ENCODE assay signal across 8 cellular contexts in genomic region chr18:77207540-77207939, GRCh38.
DNase-seq lines count a peak whose midpoint lies in the region; ATAC-seq, FAIRE-seq and TF ChIP-seq lines count a peak whose summit lies in the region.

No MANE protein-coding gene starts in this region.

- no peak overlapping the region for H3K9ac ChIP-seq in SU-DHL-6 (ENCODE audit: low read length)

- no peaks in the 10 kb centered on the region for H3K9me3 ChIP-seq in SU-DHL-6 (ENCODE audit: insufficient read depth, low read length)

- in situ Hi-C loops in astrocyte of the cerebellum (cut with HindIII; ENCODE audit: low sequenced_read_pairs), result no loop called here

- DNase-seq in AG08396 (ENCODE audit: low spot score), result peak; percentile 79
- peak; percentile 47 for DNase-seq in HTR-8/SVneo (ENCODE audit: insufficient read length, low spot score)
- DNase-seq in astrocyte of the cerebellum (ENCODE audit: low read depth), result peak; percentile 33
- peak; percentile 70 for DNase-seq in iPS-NIHi11 (ENCODE audit: low spot score)
- peak; percentile 40 for DNase-seq in stimulated activated CD4-positive, alpha-beta T cell treated with anti-CD3 and anti-CD28 coated beads, Interleukin-2, amount 100 ng/mL, for 4 hours (ENCODE audit: low read depth)

- no peaks in the 10 kb centered on the region for H3K9me2 ChIP-seq in SU-DHL-6 (replicated peaks; ENCODE audit: insufficient read depth, low read length)

- no peaks in the 10 kb centered on the region for H4K20me1 ChIP-seq in SU-DHL-6 (ENCODE audit: low read depth, low read length)

- no peak overlapping the region for H2AFZ ChIP-seq in SU-DHL-6 (ENCODE audit: low read depth, low read length, severe bottlenecking)

- H3K27ac ChIP-seq in SU-DHL-6 (ENCODE audit: low read depth, low read length), result no peak overlapping the region

- TF ChIP-seq CTCF in SU-DHL-6 (IDR thresholded peaks at IDR 0.05; ENCODE audit: insufficient read depth, low read length, poor library complexity, severe bottlenecking) (peak; percentile 43), astrocyte of the cerebellum (IDR thresholded peaks at IDR 0.05; ENCODE audit: low read depth, low read length, missing control alignments) (peak; percentile 62)

- H3K4me2 ChIP-seq in SU-DHL-6 (ENCODE audit: low read depth, low read length, poor library complexity, severe bottlenecking), result no peak overlapping the region

- no peaks in the 10 kb centered on the region for H3K27me3 ChIP-seq in SU-DHL-6 (ENCODE audit: low read length)

- FAIRE-seq in HTR-8/SVneo (lab: Jason Lieb, UNC), result peak; percentile 48

- no peak overlapping the region for H3K4me3 ChIP-seq in SU-DHL-6 (ENCODE audit: insufficient read depth, low read length, poor library complexity, severe bottlenecking)
- H3K4me3 ChIP-seq in astrocyte of the cerebellum (ENCODE audit: low read depth, low read length), result no peak overlapping the region

- no peaks in the 10 kb centered on the region for H3K79me2 ChIP-seq in SU-DHL-6 (ENCODE audit: insufficient read depth, low read length)

- no peaks in the 10 kb centered on the region for H3K36me3 ChIP-seq in SU-DHL-6 (ENCODE audit: low read length)

- H3F3A ChIP-seq in SU-DHL-6 (ENCODE audit: insufficient read depth), result no peaks in the 10 kb centered on the region

- ATAC-seq in GM18511 (IDR thresholded peaks at IDR 0.05; ENCODE audit: unreplicated experiment), result peak; percentile 60
- ATAC-seq in HG03045 (IDR thresholded peaks at IDR 0.05; ENCODE audit: unreplicated experiment), result no peak
